1 cellular context compared by ENCODE assay signal in genomic region chr1:30197616-30197934, GRCh38.
A peak's percentile ranks its signal among the peaks of the same experiment; 100 is the strongest.
TF ChIP-seq lines count a peak whose summit lies in the region.

No MANE protein-coding gene starts in this region.

TF ChIP-seq in HEK293, 187 proteins besides CTCF, POLR2A, EP300 and RAD21 (continued from another document):
- TF ChIP-seq ZNF398 (tag by site-specific recombination; IDR thresholded peaks at IDR 0.05), result peak; percentile 52
- no peak for TF ChIP-seq ZBTB20 (tag by site-specific recombination; IDR thresholded peaks at IDR 0.05)
TF ChIP-seq in HEK293: peak in this region for 3.
